Comparison of ENCODE assay signal across 26 cellular contexts in the genomic region with DNA sequence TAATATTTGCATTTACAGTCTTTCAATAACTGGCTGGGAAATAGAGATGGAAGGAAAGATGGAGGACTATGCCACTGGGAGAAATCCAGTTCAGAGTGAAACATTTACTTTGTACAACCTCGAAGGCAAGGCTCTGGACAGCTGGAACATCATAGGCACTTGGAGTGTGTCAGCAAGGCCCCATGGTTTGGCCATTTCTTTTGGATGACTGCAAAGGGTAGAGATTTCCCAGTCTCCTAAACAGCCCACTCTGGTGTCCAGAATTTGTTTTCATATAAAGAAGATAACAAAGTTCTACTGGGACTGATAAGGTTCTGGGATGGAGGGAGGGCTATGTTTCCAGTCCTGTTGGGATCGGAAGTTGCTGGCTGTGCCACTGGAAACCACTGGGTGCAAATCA. TPM values are rescaled to one million over a fixed set of nuclear protein-coding genes. Genes with fewer than 3 reads are reported as not detected.
"Had no signal": no experiment of that assay in that cellular context is flagged by ENCODE, and none has a peak within 500 bp of the region (broad histone marks: within the 10 kb centered on the region; RNA-seq: fewer than 3 reads in every experiment).

No MANE protein-coding gene starts in this region.

- H3K36me3 ChIP-seq: pancreas, prostate gland, right lobe of liver, tibial nerve, uterus had no signal

- H3K27ac ChIP-seq: pancreas, prostate gland, right lobe of liver, tibial nerve, uterus had no signal

- H3K4me2 ChIP-seq: smooth muscle cell had no signal

- H3K4me1 ChIP-seq: tibial nerve, uterus had no signal

- H3K9me3 ChIP-seq: mucosa of descending colon, pancreas, prostate gland, right lobe of liver, tibial nerve, uterus had no signal

- DNase-seq: hippocampal formation; kidney glomerular epithelial cell; left cardiac atrium; mesendoderm; midbrain; mucosa of descending colon; naive thymus-derived CD4-positive, alpha-beta T cell; nucleus accumbens; pancreas; retina; right lobe of liver; stimulated activated CD4-positive, alpha-beta T cell treated with anti-CD3 and anti-CD28 coated beads, Interleukin-1b, Interleukin-23, amount 100 ng/mL, for 48 hours; stimulated activated CD4-positive, alpha-beta T cell treated with anti-CD3 and anti-CD28 coated beads, Interleukin-2, amount 100 ng/mL, for 48 hours; stimulated activated CD4-positive, alpha-beta T cell treated with anti-CD3 and anti-CD28 coated beads, Interleukin-4, amount 100 ng/mL, for 4 hours; stimulated activated CD8-positive, alpha-beta memory T cell treated with anti-CD3 and anti-CD28 coated beads, Interleukin-4, amount 100 ng/mL, for 48 hours; stimulated activated naive CD4-positive, alpha-beta T cell treated with Interleukin-2 at 50 U/mL for 16 hours; stimulated activated naive CD8-positive, alpha-beta T cell treated with anti-CD3 and anti-CD28 coated beads, Interleukin-15, amount 100 ng/mL, for 72 hours; substantia nigra; uterus had no signal

- ATAC-seq: left lobe of liver; mucosa of descending colon; naive thymus-derived CD4-positive, alpha-beta T cell; natural killer cell treated with Interleukin-12 subunit alpha and Interleukin-12 subunit beta and Interleukin-15 and Interleukin-18, amount 100 ng/mL, for 72 hours; pancreas; right lobe of liver; stimulated activated memory B cell treated with anti-CD40 and anti-IgM and Interleukin-4, amounts not matched to agents 10 μg/mL and 1 μg/mL and 100 μg/mL, for 72 hours; stimulated activated naive CD8-positive, alpha-beta T cell treated with anti-CD3 and anti-CD28 coated beads, Interleukin-15, amount 100 ng/mL, for 72 hours had no signal

- H3K27me3 ChIP-seq: pancreas, right lobe of liver, tibial nerve, uterus had no signal

- H3K4me3 ChIP-seq: lung, mucosa of descending colon, pancreas, prostate gland, right lobe of liver, smooth muscle cell, tibial nerve, uterus had no signal

RNA-seq across cellular contexts. Expression of gene KCND3, which starts 16.3 kb away (rescaled TPM):
- total RNA-seq: natural killer cell treated with Interleukin-12 subunit alpha and Interleukin-12 subunit beta and Interleukin-15 and Interleukin-18, amount 100 ng/mL, for 72 hours had no signal
